Comparison of ENCODE assay signal across 1 cellular context in genomic region chr1:39170731-39171375, GRCh38.
TF ChIP-seq lines count a peak whose summit lies in the region.

No MANE protein-coding gene starts in this region.

TF ChIP-seq in HEK293, 187 proteins besides CTCF, POLR2A, EP300 and RAD21 (continued from another document):
- TF ChIP-seq ZNF18 (tag by site-specific recombination; IDR thresholded peaks at IDR 0.05), result 0 out of 2 replicates have a peak, but pooled peaks have one; percentile 32
- no peak for TF ChIP-seq ZNF747 (tag by site-specific recombination; IDR thresholded peaks at IDR 0.05)
- no peak for TF ChIP-seq ZNF202 (tag by site-specific recombination; IDR thresholded peaks at IDR 0.05; ENCODE audit: borderline replicate concordance)
- TF ChIP-seq SCRT2 (tag by site-specific recombination; IDR thresholded peaks at IDR 0.05), result peak; percentile 64
- TF ChIP-seq ZNF324 (tag by site-specific recombination; IDR thresholded peaks at IDR 0.05), result no peak
- TF ChIP-seq ZBTB17 (tag by site-specific recombination; IDR thresholded peaks at IDR 0.05), result no peak
- peak; percentile 80 for TF ChIP-seq SCRT1 (tag by site-specific recombination; IDR thresholded peaks at IDR 0.05; ENCODE audit: borderline replicate concordance)
- no peak for TF ChIP-seq PATZ1 (tag by site-specific recombination; IDR thresholded peaks at IDR 0.05)
- TF ChIP-seq ZNF768 (tag by site-specific recombination; IDR thresholded peaks at IDR 0.05), result no peak
- TF ChIP-seq ZBTB48 (tag by site-specific recombination; IDR thresholded peaks at IDR 0.05), result peak; percentile 78
- no peak for TF ChIP-seq ZNF155 (tag by site-specific recombination; IDR thresholded peaks at IDR 0.05)
- TF ChIP-seq MYNN (tag by site-specific recombination; IDR thresholded peaks at IDR 0.05; ENCODE audit: borderline replicate concordance), result no peak
- peak; percentile 60 for TF ChIP-seq GLIS1 (tag by site-specific recombination; IDR thresholded peaks at IDR 0.05)
- TF ChIP-seq ZXDB (tag by site-specific recombination; IDR thresholded peaks at IDR 0.05), result peak; percentile 37; the same call in 1 of the 2 replicates
- TF ChIP-seq ZNF335 (tag by site-specific recombination; conservative IDR thresholded peaks at IDR 0.05), result peak; percentile 27; the same call in 1 of the 2 replicates
- TF ChIP-seq ZNF658 (tag by site-specific recombination; IDR thresholded peaks at IDR 0.05), result no peak
- TF ChIP-seq TRIM28 (IDR thresholded peaks at IDR 0.05; ENCODE audit: borderline replicate concordance, low read length), result peak; percentile 92
- TF ChIP-seq PRDM4 (tag by site-specific recombination; IDR thresholded peaks at IDR 0.05), result peak; percentile 67
- TF ChIP-seq TSHZ1 (tag by site-specific recombination; IDR thresholded peaks at IDR 0.05; ENCODE audit: borderline replicate concordance), result no peak
- TF ChIP-seq ZNF600 (tag by site-specific recombination; IDR thresholded peaks at IDR 0.05), result peak; percentile 96
- peak; percentile 90 for TF ChIP-seq ZBTB8A (tag by site-specific recombination; IDR thresholded peaks at IDR 0.05)
